33 cellular contexts compared by ENCODE assay signal in genomic region chr2:127437056-127437455, GRCh38. TPM values are rescaled to one million over a fixed set of nuclear protein-coding genes. Genes with fewer than 3 reads are reported as not detected.
"Had no signal": no experiment of that assay in that cellular context is flagged by ENCODE, and none has a peak within 500 bp of the region (broad histone marks: within the 10 kb centered on the region; RNA-seq: fewer than 3 reads in every experiment).

No MANE protein-coding gene starts in this region.

- H3K27ac Mint-ChIP-seq: activated CD4-positive, alpha-beta memory T cell treated with anti-CD3 and anti-CD28 coated beads, Interleukin-2, amount 10 ng/mL, durations not matched to agents 7 days and 5 days; activated CD8-positive, alpha-beta memory T cell treated with anti-CD3 and anti-CD28 coated beads, Interleukin-2, amount 10 ng/mL, durations not matched to agents 7 days and 5 days; activated naive CD4-positive, alpha-beta T cell treated with anti-CD3 and anti-CD28 coated beads, Interleukin-2, amount 10 ng/mL, durations not matched to agents 7 days and 5 days; activated naive CD8-positive, alpha-beta T cell; activated naive CD8-positive, alpha-beta T cell treated with anti-CD3 and anti-CD28 coated beads, Interleukin-2, amount 50 U/mL, for 24 hours had no signal

- H3K9me3 ChIP-seq: SJCRH30 had no signal

- DNase-seq: activated CD4-positive, alpha-beta memory T cell treated with anti-CD3 and anti-CD28 coated beads, Interleukin-2, amount 10 ng/mL, durations not matched to agents 7 days and 5 days; activated CD4-positive, alpha-beta T cell treated with anti-CD3 and anti-CD28 coated beads for 1 hour; activated CD4-positive, alpha-beta T cell treated with anti-CD3 and anti-CD28 coated beads for 48 hours; activated CD4-positive, CD25-positive, alpha-beta regulatory T cell; activated CD8-positive, alpha-beta memory T cell treated with anti-CD3 and anti-CD28 coated beads for 24 hours; activated CD8-positive, alpha-beta memory T cell treated with anti-CD3 and anti-CD28 coated beads, Interleukin-2, amount 10 ng/mL, durations not matched to agents 7 days and 5 days; activated CD8-positive, alpha-beta memory T cell treated with anti-CD3 and anti-CD28 coated beads, Interleukin-2, amount 50 U/mL, for 48 hours; activated effector memory CD4-positive, alpha-beta T cell treated with Interleukin-2 at 50 U/mL for 16 hours; activated naive CD4-positive, alpha-beta T cell treated with anti-CD3 and anti-CD28 coated beads, Interleukin-2, amount 10 ng/mL, durations not matched to agents 7 days and 5 days; activated naive CD8-positive, alpha-beta T cell treated with anti-CD3 and anti-CD28 coated beads, Interleukin-2, amount 50 U/mL, for 24 hours; activated T-cell treated with anti-CD3 and anti-CD28 coated beads, Interleukin-2, amount 50 U/mL, for 48 hours; anterior cingulate cortex; brain microvascular endothelial cell; central memory CD4-positive, alpha-beta T cell; Kasumi-1; MG63; NCI-H1048; NCI-H1105 treated with DMSO at 0.1 percent for 48 hours; NCI-H1436; NCI-H1694; NCI-H1930; NCI-H2081 treated with DMSO at 0.1 percent for 48 hours; NCI-H226; NCI-H446 treated with DMSO at 0.1 percent for 48 hours; NCI-H524 treated with DMSO at 0.1 percent for 48 hours; SHP77; SJCRH30; T1000; WERI-Rb-1 had no signal

- ATAC-seq: activated CD8-positive, alpha-beta memory T cell treated with anti-CD3 and anti-CD28 coated beads, Interleukin-2, amount 10 ng/mL, durations not matched to agents 7 days and 5 days; activated naive CD8-positive, alpha-beta T cell treated with anti-CD3 and anti-CD28 coated beads, Interleukin-2, amount 50 U/mL, for 24 hours had no signal

- H3K4me1 Mint-ChIP-seq: activated CD4-positive, alpha-beta memory T cell treated with anti-CD3 and anti-CD28 coated beads, Interleukin-2, amount 10 ng/mL, durations not matched to agents 7 days and 5 days; activated CD8-positive, alpha-beta memory T cell treated with anti-CD3 and anti-CD28 coated beads, Interleukin-2, amount 10 ng/mL, durations not matched to agents 7 days and 5 days; activated naive CD4-positive, alpha-beta T cell treated with anti-CD3 and anti-CD28 coated beads, Interleukin-2, amount 10 ng/mL, durations not matched to agents 7 days and 5 days; activated naive CD8-positive, alpha-beta T cell treated with anti-CD3 and anti-CD28 coated beads, Interleukin-2, amount 50 U/mL, for 24 hours had no signal

- H3K27me3 ChIP-seq: brain microvascular endothelial cell, MG63, SJCRH30 had no signal

- H3K4me3 Mint-ChIP-seq: activated CD4-positive, alpha-beta memory T cell treated with anti-CD3 and anti-CD28 coated beads, Interleukin-2, amount 10 ng/mL, durations not matched to agents 7 days and 5 days; activated CD8-positive, alpha-beta memory T cell treated with anti-CD3 and anti-CD28 coated beads, Interleukin-2, amount 10 ng/mL, durations not matched to agents 7 days and 5 days; activated naive CD4-positive, alpha-beta T cell treated with anti-CD3 and anti-CD28 coated beads, Interleukin-2, amount 10 ng/mL, durations not matched to agents 7 days and 5 days; activated naive CD8-positive, alpha-beta T cell; activated naive CD8-positive, alpha-beta T cell treated with anti-CD3 and anti-CD28 coated beads, Interleukin-2, amount 50 U/mL, for 24 hours had no signal

- H3K27ac ChIP-seq: brain microvascular endothelial cell, SJCRH30, SK-N-MC, WERI-Rb-1 had no signal

- H3K36me3 ChIP-seq: brain microvascular endothelial cell, SJCRH30, WERI-Rb-1 had no signal

- H3K36me3 Mint-ChIP-seq: activated CD8-positive, alpha-beta memory T cell treated with anti-CD3 and anti-CD28 coated beads, Interleukin-2, amount 10 ng/mL, durations not matched to agents 7 days and 5 days; activated naive CD4-positive, alpha-beta T cell treated with anti-CD3 and anti-CD28 coated beads, Interleukin-2, amount 10 ng/mL, durations not matched to agents 7 days and 5 days had no signal

- H3K4me3 ChIP-seq: MG63, SJCRH30, SK-N-MC had no signal

- H3K27me3 Mint-ChIP-seq: activated naive CD8-positive, alpha-beta T cell; activated naive CD8-positive, alpha-beta T cell treated with anti-CD3 and anti-CD28 coated beads, Interleukin-2, amount 50 U/mL, for 24 hours had no signal

RNA-seq across cellular contexts. Expression of gene PROC, which starts 18.8 kb away (rescaled TPM):
- total RNA-seq: activated CD4-positive, alpha-beta memory T cell treated with anti-CD3 and anti-CD28 coated beads, Interleukin-2, amount 10 ng/mL, durations not matched to agents 7 days and 5 days; SJCRH30; T-helper 1 cell treated with Interleukin-12 subunit alpha and Interleukin-12 subunit beta and Interleukin-4 antibody, amounts not matched to agents 30 ng/mL and 1 ng/mL, for 36 hours; T-helper 2 cell treated with Interferon-gamma antibody and Interleukin-4, amounts not matched to agents 100 ng/mL and 5 ng/mL, for 36 hours had no signal
